15 cellular contexts compared by ENCODE assay signal in genomic region chr2:17355608-17356329, GRCh38.
DNase-seq lines count a peak whose midpoint lies in the region; ATAC-seq, FAIRE-seq and TF ChIP-seq lines count a peak whose summit lies in the region.
"Had no signal": no experiment of that assay in that cellular context is flagged by ENCODE, and none has a peak within 500 bp of the region (broad histone marks: within the 10 kb centered on the region; RNA-seq: fewer than 3 reads in every experiment).

No MANE protein-coding gene starts in this region.

- H3K4me3 ChIP-seq in GM23338 (no peak overlapping the region), HepG2 (replicated peaks in 1 of 3; ENCODE audit: insufficient read depth in 1 of 3, low read depth in 2 of 3, low read length in 3 of 3) (no peak overlapping the region), esophagus squamous epithelium (no peak overlapping the region)
- H3K4me3 ChIP-seq: HAP-1, lung had no signal

- ATAC-seq in GM18873 (IDR thresholded peaks at IDR 0.05; ENCODE audit: low FRiP score, unreplicated experiment) (peak; percentile 90), GM23338 (no peak), HG03439 (IDR thresholded peaks at IDR 0.05; ENCODE audit: unreplicated experiment) (peak; percentile 85), HepG2 (peak; percentile 77)

- TF ChIP-seq EP300 in HepG2 (IDR thresholded peaks at IDR 0.05; ENCODE audit: low read depth in 2 of 2, low read length in 2 of 2): no peak; a peak in 1 of 4 replicates
- no peak for TF ChIP-seq EP300 in HepG2 (CRISPR knock-in tag; IDR thresholded peaks at IDR 0.05; ENCODE audit: borderline replicate concordance)

- H3K27me3 ChIP-seq in GM23338 (ENCODE audit: insufficient read depth) (no peaks in the 10 kb centered on the region), HepG2 (ENCODE audit: control insufficient read depth in 1 of 2, insufficient read depth in 2 of 2, low read length in 2 of 2) (no peaks in the 10 kb centered on the region), esophagus squamous epithelium (no peaks in the 10 kb centered on the region)

- H3K4me1 ChIP-seq in GM23338 (ENCODE audit: insufficient read depth) (no peaks in the 10 kb centered on the region), HepG2 (ENCODE audit: insufficient read depth, low read length) (peaks cover 12% of the 10 kb centered on the region), esophagus squamous epithelium (peaks cover 0 to 12% (median 5%) of the 10 kb centered on the region in 3 donors)
- H3K4me1 ChIP-seq: HAP-1 had no signal

- H3K79me2 ChIP-seq in GM23338 (replicated peaks; ENCODE audit: insufficient read depth) (no peaks in the 10 kb centered on the region), HepG2 (ENCODE audit: insufficient read depth, low read length) (no peaks in the 10 kb centered on the region)

- CTCF ChIA-PET in HepG2 (lab: Yijun Ruan, JAX; ENCODE audit: low intra/inter-chr PET ratio, low total read pairs): no interaction called here
- CTCF ChIA-PET in activated CD4-positive, alpha-beta memory T cell treated with anti-CD3 and anti-CD28 coated beads for 36 hours (lab: Charles Lee): no interaction called here

- 0 out of 2 replicates have a peak overlapping the region, but pooled peaks have one; percentile 34 for H3K27ac Mint-ChIP-seq in GM23338
- no peak overlapping the region for H3K27ac Mint-ChIP-seq in activated CD4-positive, alpha-beta memory T cell treated with anti-CD3 and anti-CD28 coated beads for 36 hours

- no peak for TF ChIP-seq RAD21 in HepG2 (CRISPR knock-in tag; IDR thresholded peaks at IDR 0.05)

- no TSS peak for BruUV-seq in HepG2 (replicated peaks; lab: Mats Ljungman, UMichigan)

- in situ Hi-C loops in HepG2 (cut with HindIII; ENCODE audit: extremely low pct_ligation_motif_present, low pct_unique_long_range_greater_than_20kb): no loop called here

- 19% methylated on average over 6 of the region's 6 CpGs for WGBS in HepG2 (ENCODE audit: low lambda C conversion rate)
- 58 to 68% methylated on average over 6 of the region's 6 CpGs for WGBS in esophagus squamous epithelium, 2 donors

- H3K36me3 ChIP-seq in GM23338 (ENCODE audit: insufficient read depth) (no peaks in the 10 kb centered on the region), HepG2 (replicated peaks in 1 of 2; ENCODE audit: control insufficient read depth in 1 of 2, insufficient read depth in 2 of 2, low read length in 2 of 2) (no peaks in the 10 kb centered on the region), esophagus squamous epithelium (no peaks in the 10 kb centered on the region)
- H3K36me3 ChIP-seq: HAP-1 had no signal

- no peaks in the 10 kb centered on the region for H3K9me3 Mint-ChIP-seq in GM23338
- H3K9me3 Mint-ChIP-seq in activated CD4-positive, alpha-beta memory T cell treated with anti-CD3 and anti-CD28 coated beads for 36 hours: peaks cover 12% of the 10 kb centered on the region

- H3F3A ChIP-seq in GM23338 (replicated peaks; ENCODE audit: low read depth): no peaks in the 10 kb centered on the region

- no peak for DNase-seq in GM23338 (ENCODE audit: low spot score)
- peak; percentile 23 for DNase-seq in HepG2 (ENCODE audit: low spot score)
- DNase-seq in effector CD4-positive, alpha-beta T cell: no peak
- no peak for DNase-seq in esophagus squamous epithelium (lab: John Stamatoyannopoulos, UW)
- DNase-seq in SKM-1 (lab: John Stamatoyannopoulos, UW; ENCODE audit: unreplicated experiment): no peak
- DNase-seq in activated CD4-positive, alpha-beta memory T cell treated with anti-CD3 and anti-CD28 coated beads for 36 hours: no peak
- DNase-seq: activated CD4-positive, CD25-positive, alpha-beta regulatory T cell treated with anti-CD3 and anti-CD28 coated beads, Interleukin-2, amount 50 U/mL, for 72 hours; Caco-2; NCI-H146; RPMI8226 had no signal

- TF ChIP-seq POLR2A in HepG2 (IDR thresholded peaks at IDR 0.05; ENCODE audit: insufficient read depth in 1 of 2, low read depth in 2 of 2, low read length in 2 of 2): no peak
- TF ChIP-seq POLR2A in esophagus squamous epithelium (IDR thresholded peaks at IDR 0.05): no peak

- H2AFZ ChIP-seq in GM23338: peak overlapping the region; percentile 44; the same call in 1 of the 2 replicates
- H2AFZ ChIP-seq in HepG2 (ENCODE audit: low read length): no peak overlapping the region

- no peaks in the 10 kb centered on the region for H3K27me3 Mint-ChIP-seq in GM23338 (ENCODE audit: insufficient read depth, low read depth, poor library complexity)
- no peaks in the 10 kb centered on the region for H3K27me3 Mint-ChIP-seq in activated CD4-positive, alpha-beta memory T cell treated with anti-CD3 and anti-CD28 coated beads for 36 hours

- intact Hi-C loops in HepG2 (cut with micrococcal nuclease; ENCODE audit: unreplicated experiment) (no loop called here), esophagus squamous epithelium (cut with DNase I) (no loop called here)
- intact Hi-C loops in activated CD4-positive, alpha-beta memory T cell treated with anti-CD3 and anti-CD28 coated beads for 36 hours (cut with micrococcal nuclease): no loop called here

- no peaks in the 10 kb centered on the region for H3K36me3 Mint-ChIP-seq in GM23338 (ENCODE audit: low read depth)
- H3K36me3 Mint-ChIP-seq in activated CD4-positive, alpha-beta memory T cell treated with anti-CD3 and anti-CD28 coated beads for 36 hours: no peaks in the 10 kb centered on the region

- TF ChIP-seq CTCF in GM23338 (conservative IDR thresholded peaks at IDR 0.05; ENCODE audit: low read depth in 2 of 2) (no peak), HepG2 (CRISPR knock-in tag; IDR thresholded peaks at IDR 0.05) (no peak), esophagus squamous epithelium (IDR thresholded peaks at IDR 0.05) (no peak)

- H3K27ac ChIP-seq in GM23338 (ENCODE audit: low read depth) (no peak overlapping the region), HepG2 (ENCODE audit: extremely low read length, insufficient read depth, low read length) (no peak overlapping the region), esophagus squamous epithelium (no peak overlapping the region)

- no peaks in the 10 kb centered on the region for H3K9me2 ChIP-seq in GM23338 (ENCODE audit: insufficient read depth)

- H3K9me3 ChIP-seq in HepG2 (ENCODE audit: low read length): no peaks in the 10 kb centered on the region
- no peaks in the 10 kb centered on the region for H3K9me3 ChIP-seq in esophagus squamous epithelium
- H3K9me3 ChIP-seq: Caco-2, HAP-1 had no signal

- H3K4me1 Mint-ChIP-seq in GM23338: no peaks in the 10 kb centered on the region
- H3K4me1 Mint-ChIP-seq in activated CD4-positive, alpha-beta memory T cell treated with anti-CD3 and anti-CD28 coated beads for 36 hours (ENCODE audit: low read depth): no peaks in the 10 kb centered on the region

- H4K20me1 ChIP-seq in GM23338 (replicated peaks; ENCODE audit: insufficient read depth) (no peaks in the 10 kb centered on the region), HepG2 (ENCODE audit: insufficient read depth, low read length) (no peaks in the 10 kb centered on the region)

- H3K4me3 Mint-ChIP-seq in GM23338: no peak overlapping the region
- no peak overlapping the region for H3K4me3 Mint-ChIP-seq in activated CD4-positive, alpha-beta memory T cell treated with anti-CD3 and anti-CD28 coated beads for 36 hours

- POLR2A ChIA-PET in HepG2 (lab: Yijun Ruan, JAX): no interaction called here
- POLR2A ChIA-PET in activated CD4-positive, alpha-beta memory T cell treated with anti-CD3 and anti-CD28 coated beads for 36 hours (lab: Charles Lee): no interaction called here

- no peak overlapping the region for H3K4me2 ChIP-seq in GM23338
- H3K4me2 ChIP-seq in HepG2 (ENCODE audit: low read depth, low read length): peak overlapping the region; percentile 18; the same call in 1 of the 2 replicates

- peak; percentile 37 for FAIRE-seq in HepG2 (lab: Jason Lieb, UNC)
- FAIRE-seq: endothelial cell of umbilical vein had no signal

- H3K9ac ChIP-seq in HepG2 (ENCODE audit: insufficient read depth, low read depth, low read length): no peak overlapping the region

TF ChIP-seq in GM23338, 12 proteins besides CTCF, POLR2A, EP300 and RAD21 (continues in another document):
- TF ChIP-seq ZNF114 (CRISPR knock-in tag; IDR thresholded peaks at IDR 0.05) (no peak), JUNB (IDR thresholded peaks at IDR 0.05; ENCODE audit: unreplicated experiment) (no peak), STAT1 (IDR thresholded peaks at IDR 0.05; ENCODE audit: unreplicated experiment) (no peak)

TF ChIP-seq in HepG2, 621 proteins besides CTCF, POLR2A, EP300 and RAD21 (continues in another document):
- TF ChIP-seq ZNF878 (CRISPR knock-in tag; IDR thresholded peaks at IDR 0.05) (no peak), MAFK (conservative IDR thresholded peaks at IDR 0.05 in 1 of 2, IDR thresholded peaks at IDR 0.05 in 1 of 2; ENCODE audit: low read length in 2 of 2) (peak; percentile 70 to 71; a peak in 3 of 4 replicates), JUNB (CRISPR knock-in tag; IDR thresholded peaks at IDR 0.05; ENCODE audit: borderline replicate concordance) (no peak), MAFF (IDR thresholded peaks at IDR 0.05; ENCODE audit: low read depth, low read length) (peak; percentile 61), NFE2L2 (IDR thresholded peaks at IDR 0.05; ENCODE audit: low read length) (peak; percentile 96)
